In the genomic region with DNA sequence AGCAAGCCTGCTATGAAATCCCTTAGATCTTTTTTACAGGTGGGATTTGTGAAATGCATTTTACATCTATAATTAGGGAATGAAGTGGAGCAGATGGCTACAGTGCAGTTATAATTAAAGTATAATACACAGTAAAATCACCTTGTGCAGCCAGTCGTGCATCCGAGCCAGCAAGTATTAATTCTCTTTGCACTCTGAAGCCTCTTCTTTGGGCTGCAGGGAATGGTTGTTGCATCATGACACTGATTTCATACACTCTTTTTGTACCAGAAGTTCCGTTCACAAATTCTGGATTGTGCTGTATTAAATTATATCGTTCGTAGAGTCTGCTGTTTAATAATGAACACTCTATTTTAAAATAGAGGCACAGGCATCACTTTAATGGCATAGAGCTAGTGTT, we compare ENCODE assay signal across 20 cellular contexts.
DNase-seq lines count a peak whose midpoint lies in the region; ATAC-seq lines count a peak whose summit lies in the region.
"Had no signal": no experiment of that assay in that cellular context is flagged by ENCODE, and none has a peak within 500 bp of the region (broad histone marks: within the 10 kb centered on the region; RNA-seq: fewer than 3 reads in every experiment).

No MANE protein-coding gene starts in this region.

- H3K27me3 Mint-ChIP-seq in activated naive CD8-positive, alpha-beta T cell treated with anti-CD3 and anti-CD28 coated beads, Interleukin-2, amount 50 U/mL, for 24 hours, result peaks cover 3% of the 10 kb centered on the region
- H3K27me3 Mint-ChIP-seq: T-helper 17 cell had no signal

- H3K4me1 Mint-ChIP-seq in activated naive CD8-positive, alpha-beta T cell treated with anti-CD3 and anti-CD28 coated beads, Interleukin-2, amount 50 U/mL, for 24 hours, result peaks cover 2% of the 10 kb centered on the region
- H3K4me1 Mint-ChIP-seq: CD4-positive, CD25-positive, alpha-beta regulatory T cell; T-helper 17 cell had no signal

- H3K9me3 Mint-ChIP-seq in activated naive CD8-positive, alpha-beta T cell treated with anti-CD3 and anti-CD28 coated beads, Interleukin-2, amount 50 U/mL, for 24 hours, result peaks cover 8% of the 10 kb centered on the region

- DNase-seq in NCI-H1092 (lab: John Stamatoyannopoulos, UW), result peak; percentile 7
- peak; percentile 76 for DNase-seq in NCI-H1105 treated with DMSO at 0.1 percent for 48 hours (lab: John Stamatoyannopoulos, UW)
- DNase-seq in NCI-H146 treated with DMSO at 0.1 percent for 48 hours (lab: John Stamatoyannopoulos, UW; ENCODE audit: unreplicated experiment), result peak; percentile 53
- peak; percentile 75 for DNase-seq in NCI-H2171 treated with DMSO at 0.1 percent for 48 hours (lab: John Stamatoyannopoulos, UW)
- DNase-seq in activated naive CD8-positive, alpha-beta T cell treated with anti-CD3 and anti-CD28 coated beads, Interleukin-2, amount 50 U/mL, for 24 hours, result no peak
- DNase-seq in NCI-H2196 treated with DMSO at 0.1 percent for 48 hours (lab: John Stamatoyannopoulos, UW; ENCODE audit: unreplicated experiment), result no peak
- DNase-seq in NK-92 treated with Interleukin-12 subunit alpha and Interleukin-12 subunit beta, amount 100 ng/mL, for 24 hours (lab: John Stamatoyannopoulos, UW), result no peak
- DNase-seq: CD4-positive, CD25-positive, alpha-beta regulatory T cell; KBM-7; NCI-H187 treated with DMSO at 0.1 percent for 48 hours; NCI-H526; PC-3; SJCRH30; T-helper 17 cell; T1000 had no signal

- no peak overlapping the region for H3K27ac Mint-ChIP-seq in activated naive CD8-positive, alpha-beta T cell treated with anti-CD3 and anti-CD28 coated beads, Interleukin-2, amount 50 U/mL, for 24 hours
- H3K27ac Mint-ChIP-seq: CD4-positive, CD25-positive, alpha-beta regulatory T cell; T-helper 17 cell had no signal

- H3K36me3 Mint-ChIP-seq in activated naive CD8-positive, alpha-beta T cell treated with anti-CD3 and anti-CD28 coated beads, Interleukin-2, amount 50 U/mL, for 24 hours (ENCODE audit: low read depth), result no peaks in the 10 kb centered on the region
- H3K36me3 Mint-ChIP-seq: CD4-positive, CD25-positive, alpha-beta regulatory T cell had no signal

- ATAC-seq in GM18868 (IDR thresholded peaks at IDR 0.05; ENCODE audit: unreplicated experiment), result no peak
- ATAC-seq in activated naive CD8-positive, alpha-beta T cell treated with anti-CD3 and anti-CD28 coated beads, Interleukin-2, amount 50 U/mL, for 24 hours, result no peak
- ATAC-seq: GM12878, HCT116, PC-3, Right ventricle myocardium inferior, SK-N-SH treated with all-trans-retinoic acid at 6 μM for 48 hours, T-helper 17 cell had no signal

- no peak overlapping the region for H3K4me3 Mint-ChIP-seq in activated naive CD8-positive, alpha-beta T cell treated with anti-CD3 and anti-CD28 coated beads, Interleukin-2, amount 50 U/mL, for 24 hours
- H3K4me3 Mint-ChIP-seq: CD4-positive, CD25-positive, alpha-beta regulatory T cell; T-helper 17 cell had no signal

Comparison
In these comparisons a context has a peak if more than half of its experiments do, and no peak if none do; other contexts are left out.
1. DNase-seq: peak in NCI-H1092 (single experiment), NCI-H1105 treated with DMSO at 0.1 percent for 48 hours (single experiment), NCI-H146 treated with DMSO at 0.1 percent for 48 hours (single experiment) and NCI-H2171 treated with DMSO at 0.1 percent for 48 hours (single experiment); none in activated naive CD8-positive, alpha-beta T cell treated with anti-CD3 and anti-CD28 coated beads, Interleukin-2, amount 50 U/mL, for 24 hours (single experiment), NCI-H2196 treated with DMSO at 0.1 percent for 48 hours (single experiment) and NK-92 treated with Interleukin-12 subunit alpha and Interleukin-12 subunit beta, amount 100 ng/mL, for 24 hours (single experiment).